In the genomic region with DNA sequence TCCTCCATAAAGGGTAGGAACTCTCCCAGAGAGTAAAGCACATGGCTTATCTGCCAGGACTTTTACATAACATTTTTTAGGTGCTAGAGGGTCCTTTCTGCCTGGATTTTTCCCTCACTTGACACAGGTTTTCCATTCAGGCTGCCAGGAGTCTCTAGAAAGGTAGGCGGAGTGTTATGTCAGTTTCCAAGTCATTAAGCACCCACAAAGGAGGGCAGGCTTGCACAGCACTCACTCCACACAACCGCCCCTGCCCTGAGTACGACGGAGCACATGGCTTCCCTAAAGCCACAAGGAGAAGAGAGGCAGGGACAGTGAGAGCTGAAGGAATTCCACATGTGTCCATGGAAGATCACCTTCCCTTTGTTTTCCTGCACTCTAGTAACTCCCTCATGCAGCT, we compare ENCODE assay signal across 9 cellular contexts. TPM values are rescaled to one million over a fixed set of nuclear protein-coding genes. Genes with fewer than 3 reads are reported as not detected.
DNase-seq lines count a peak whose midpoint lies in the region; ATAC-seq and TF ChIP-seq lines count a peak whose summit lies in the region.
"Had no signal": no experiment of that assay in that cellular context is flagged by ENCODE, and none has a peak within 500 bp of the region (broad histone marks: within the 10 kb centered on the region; RNA-seq: fewer than 3 reads in every experiment).

No MANE protein-coding gene starts in this region.

- no peaks in the 10 kb centered on the region for H3K9me3 Mint-ChIP-seq in activated naive CD8-positive, alpha-beta T cell (ENCODE audit: low read depth)
- H3K9me3 Mint-ChIP-seq: activated B cell treated with CpG ODN at 0.5 μM for 24 hours had no signal

- no peak for TF ChIP-seq POLR2A in stomach (IDR thresholded peaks at IDR 0.05)

- TF ChIP-seq RAD21 in SK-N-SH (IDR thresholded peaks at IDR 0.05; ENCODE audit: low read length) = no peak

- H3K9me2 ChIP-seq in SK-N-SH = no peaks in the 10 kb centered on the region

- CTCF ChIA-PET in SK-N-SH (lab: Yijun Ruan, JAX) = interaction anchor here (1.3 to 1.6 kb wide), 2 partner anchors 16 to 20 kb away, joined by 3 to 4 read pairs; no protein-coding TSS in a partner anchor

- TF ChIP-seq CTCF in SK-N-SH (IDR thresholded peaks at IDR 0.05) (no peak), stomach (IDR thresholded peaks at IDR 0.05) (no peak)

- peaks cover 13% of the 10 kb centered on the region for H3F3A ChIP-seq in SK-N-SH (replicated peaks; ENCODE audit: insufficient read depth)

- peaks cover 38 to 66% of the 10 kb centered on the region in 2 experiments; a peak in 3 of 4 replicates for H3K4me1 ChIP-seq in SK-N-SH (ENCODE audit: control insufficient read depth in 1 of 2, insufficient read depth in 2 of 2, low read depth in 1 of 2, low read length in 1 of 2)
- H3K4me1 ChIP-seq in stomach = peaks cover 68 to 98% (median 88%) of the 10 kb centered on the region in 4 donors

- H3K27me3 ChIP-seq in SK-N-SH (ENCODE audit: insufficient read depth) (no peaks in the 10 kb centered on the region), layer of hippocampus (ENCODE audit: control insufficient read depth, insufficient read depth, low read length) (no peaks in the 10 kb centered on the region), stomach (no peaks in the 10 kb centered on the region)

- H3K79me2 ChIP-seq in SK-N-SH (ENCODE audit: insufficient read depth) = peaks cover 98% of the 10 kb centered on the region

- H3K4me1 Mint-ChIP-seq in activated naive CD8-positive, alpha-beta T cell (ENCODE audit: low read depth) = peaks cover 85% of the 10 kb centered on the region

- peak overlapping the region; percentile 65 for H3K4me2 ChIP-seq in SK-N-SH

- TF ChIP-seq EP300 in SK-N-SH (IDR thresholded peaks at IDR 0.05; ENCODE audit: borderline replicate concordance in 1 of 2, low read depth in 1 of 2, low read length in 1 of 2) (no peak), stomach (IDR thresholded peaks at IDR 0.05) (no peak)

- 97% methylated on average over 4 of the region's 4 CpGs for WGBS in SK-N-SH (ENCODE audit: low lambda C conversion rate)
- 33 to 62% (median 48%) methylated on average over 4 of the region's 4 CpGs for WGBS in stomach, 5 donors

- H3K4me3 ChIP-seq in SK-N-SH (ENCODE audit: low read depth in 2 of 2, low read length in 1 of 2) (no peak overlapping the region), stomach (no peak overlapping the region)

- H4K20me1 ChIP-seq in SK-N-SH (ENCODE audit: insufficient read depth) = peaks cover 96% of the 10 kb centered on the region

- peak overlapping the region; percentile 40 for H3K4me3 Mint-ChIP-seq in activated naive CD8-positive, alpha-beta T cell
- H3K4me3 Mint-ChIP-seq: activated B cell treated with CpG ODN at 0.5 μM for 24 hours had no signal

- H3K27me3 Mint-ChIP-seq in activated naive CD8-positive, alpha-beta T cell = no peaks in the 10 kb centered on the region
- H3K27me3 Mint-ChIP-seq: activated B cell treated with CpG ODN at 0.5 μM for 24 hours had no signal

- POLR2A ChIA-PET in SK-N-SH (lab: Yijun Ruan, JAX) = no interaction called here

- H3K27ac ChIP-seq in SK-N-SH (ENCODE audit: low read depth in 2 of 2, low read length in 1 of 2) (peak overlapping the region; percentile 67 to 75), layer of hippocampus (ENCODE audit: low read depth, low read length) (peak overlapping the region; percentile 21), stomach (peak overlapping the region; percentile 71 to 90 (median 84))

- peaks cover 7% of the 10 kb centered on the region for H3K36me3 Mint-ChIP-seq in activated naive CD8-positive, alpha-beta T cell

- no peak for ATAC-seq in SK-N-SH treated with all-trans-retinoic acid at 6 μM for 48 hours
- ATAC-seq in GM18519 (IDR thresholded peaks at IDR 0.05; ENCODE audit: low FRiP score, unreplicated experiment) = no peak

- peak overlapping the region; percentile 76 for H3K27ac Mint-ChIP-seq in activated naive CD8-positive, alpha-beta T cell
- H3K27ac Mint-ChIP-seq: activated B cell treated with CpG ODN at 0.5 μM for 24 hours had no signal

- peak overlapping the region; percentile 17; the same call in 1 of the 2 replicates for H3K9ac ChIP-seq in SK-N-SH

- DNase-seq in SK-N-SH (no peak), stomach (no peak), NCI-H748 treated with DMSO at 0.1 percent for 48 hours (lab: John Stamatoyannopoulos, UW) (no peak)
- no peak for DNase-seq in stimulated activated CD4-positive, alpha-beta T cell treated with anti-CD3 and anti-CD28 coated beads, Interleukin-2, amount 100 ng/mL, for 48 hours
- DNase-seq: activated B cell treated with CpG ODN at 0.5 μM for 24 hours had no signal

- intact Hi-C loops in stomach (cut with DNase I; ENCODE audit: low total_unique reads) = no loop called here

- H3K9me3 ChIP-seq in SK-N-SH (no peaks in the 10 kb centered on the region), stomach (no peaks in the 10 kb centered on the region)

- H3K36me3 ChIP-seq in SK-N-SH (replicated peaks in 1 of 2; ENCODE audit: control insufficient read depth in 1 of 2, insufficient read depth in 2 of 2, low read length in 1 of 2) = peaks cover 0 to 11% of the 10 kb centered on the region in 2 experiments
- H3K36me3 ChIP-seq in stomach = peaks cover 0 to 4% (median 0%) of the 10 kb centered on the region in 4 donors

- H2AFZ ChIP-seq in SK-N-SH (ENCODE audit: low read depth) = no peak overlapping the region

TF ChIP-seq in SK-N-SH, 30 proteins besides CTCF, POLR2A, EP300 and RAD21:
- TF ChIP-seq FOXJ3 (CRISPR knock-in tag; IDR thresholded peaks at IDR 0.05) (no peak), TCF12 (IDR thresholded peaks at IDR 0.05) (no peak), FOSL2 (IDR thresholded peaks at IDR 0.05; ENCODE audit: borderline replicate concordance, low read depth) (no peak), JUND (IDR thresholded peaks at IDR 0.05) (no peak), POLR2AphosphoS5 (IDR thresholded peaks at IDR 0.05; ENCODE audit: low read depth, low read length) (no peak)
- TF ChIP-seq, protein P1, sequence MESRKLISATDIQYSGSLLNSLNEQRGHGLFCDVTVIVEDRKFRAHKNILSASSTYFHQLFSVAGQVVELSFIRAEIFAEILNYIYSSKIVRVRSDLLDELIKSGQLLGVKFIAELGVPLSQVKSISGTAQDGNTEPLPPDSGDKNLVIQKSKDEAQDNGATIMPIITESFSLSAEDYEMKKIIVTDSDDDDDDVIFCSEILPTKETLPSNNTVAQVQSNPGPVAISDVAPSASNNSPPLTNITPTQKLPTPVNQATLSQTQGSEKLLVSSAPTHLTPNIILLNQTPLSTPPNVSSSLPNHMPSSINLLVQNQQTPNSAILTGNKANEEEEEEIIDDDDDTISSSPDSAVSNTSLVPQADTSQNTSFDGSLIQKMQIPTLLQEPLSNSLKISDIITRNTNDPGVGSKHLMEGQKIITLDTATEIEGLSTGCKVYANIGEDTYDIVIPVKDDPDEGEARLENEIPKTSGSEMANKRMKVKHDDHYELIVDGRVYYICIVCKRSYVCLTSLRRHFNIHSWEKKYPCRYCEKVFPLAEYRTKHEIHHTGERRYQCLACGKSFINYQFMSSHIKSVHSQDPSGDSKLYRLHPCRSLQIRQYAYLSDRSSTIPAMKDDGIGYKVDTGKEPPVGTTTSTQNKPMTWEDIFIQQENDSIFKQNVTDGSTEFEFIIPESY (IDR thresholded peaks at IDR 0.05; ENCODE audit: borderline replicate concordance, low read depth) = no peak
- TF ChIP-seq, protein P2, sequence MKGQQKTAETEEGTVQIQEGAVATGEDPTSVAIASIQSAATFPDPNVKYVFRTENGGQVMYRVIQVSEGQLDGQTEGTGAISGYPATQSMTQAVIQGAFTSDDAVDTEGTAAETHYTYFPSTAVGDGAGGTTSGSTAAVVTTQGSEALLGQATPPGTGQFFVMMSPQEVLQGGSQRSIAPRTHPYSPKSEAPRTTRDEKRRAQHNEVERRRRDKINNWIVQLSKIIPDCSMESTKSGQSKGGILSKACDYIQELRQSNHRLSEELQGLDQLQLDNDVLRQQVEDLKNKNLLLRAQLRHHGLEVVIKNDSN (IDR thresholded peaks at IDR 0.05; ENCODE audit: borderline replicate concordance, low read depth) = no peak

TF ChIP-seq in SK-N-SH treated with all-trans-retinoic acid at 6 μM for 48 hours, 23 proteins besides CTCF, POLR2A, EP300 and RAD21:
- TF ChIP-seq SNAI2 (CRISPR knock-in tag; IDR thresholded peaks at IDR 0.05) (no peak), ZNF70 (CRISPR knock-in tag; IDR thresholded peaks at IDR 0.05) (no peak), GLIS3 (CRISPR knock-in tag; IDR thresholded peaks at IDR 0.05) (no peak), TSHZ2 (CRISPR knock-in tag; IDR thresholded peaks at IDR 0.05) (no peak), BACH2 (CRISPR knock-in tag; IDR thresholded peaks at IDR 0.05; ENCODE audit: borderline replicate concordance) (no peak)

RNA-seq across cellular contexts. Expression of gene CAPZB, which starts 55.7 kb away (rescaled TPM):
- polyA plus RNA-seq in SK-N-SH (2012; rRNA removed) = 116 and 122 TPM in 2 replicates
- polyA plus RNA-seq in SK-N-SH (2012; cell fraction: cytosol; rRNA removed) = 137 and 163 TPM in 2 replicates
- polyA plus RNA-seq in SK-N-SH (2012; cell fraction: nucleus; rRNA removed) = 55.0 and 73.6 TPM in 2 replicates
- 100 to 1,000 TPM in 3 of 5 donors, 10 to 100 TPM in 2; 84.9 to 246 (median 112) TPM for total RNA-seq in stomach
- polyA plus RNA-seq in stomach = 100 to 1,000 TPM; 188 to 345 (median 256) TPM

Comparison
In these comparisons a context has a peak if more than half of its experiments do, and no peak if none do; other contexts are left out.
1. H3K27ac ChIP-seq: peak in every context shown above with its lines; median percentile 84 in stomach; 71 in SK-N-SH; 21 in layer of hippocampus.